Comparison of ENCODE assay signal across 11 cellular contexts in the genomic region with DNA sequence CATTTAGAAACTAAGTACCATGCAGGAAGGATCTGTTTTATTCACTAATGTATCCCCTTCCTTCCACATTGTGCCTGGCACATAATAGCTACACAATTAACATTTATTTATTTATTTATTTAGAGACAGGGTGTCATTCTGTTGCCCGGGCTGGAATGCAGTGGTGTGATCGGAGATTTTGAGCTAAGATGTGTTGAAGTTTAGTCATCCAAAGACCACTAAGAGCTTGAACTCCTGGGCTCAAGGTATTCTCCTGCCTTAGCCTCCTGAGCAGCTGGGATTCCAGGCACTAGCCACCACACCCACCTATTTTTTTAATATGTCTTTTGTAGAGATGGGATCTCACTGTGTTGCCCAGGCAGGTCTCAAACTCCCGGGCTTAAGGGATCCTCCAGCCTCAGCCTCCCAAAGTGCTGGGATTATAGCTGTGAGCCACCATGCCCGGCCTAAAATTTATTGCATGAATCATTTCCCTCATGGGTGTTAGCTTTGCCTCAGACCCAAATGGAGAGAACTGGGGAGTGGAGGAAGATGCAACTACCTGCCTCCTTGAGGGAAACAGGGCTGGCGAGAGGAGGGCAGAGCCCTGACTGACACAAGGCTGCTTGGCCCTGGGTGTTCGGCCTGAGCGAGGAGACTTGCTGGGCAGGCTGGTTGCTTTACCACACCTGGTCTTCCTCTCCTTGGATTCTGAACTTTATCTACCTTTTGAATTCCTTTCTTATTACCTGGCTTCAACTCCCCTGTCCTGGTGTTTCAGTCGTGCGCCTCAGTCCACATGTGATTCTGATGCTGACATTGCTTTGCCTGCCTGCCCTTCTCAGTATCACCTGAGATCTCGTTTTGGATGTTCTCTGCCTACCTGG. TPM values are rescaled to one million over a fixed set of nuclear protein-coding genes. Genes with fewer than 3 reads are reported as not detected.
DNase-seq lines count a peak whose midpoint lies in the region; TF ChIP-seq lines count a peak whose summit lies in the region.
"Had no signal": no experiment of that assay in that cellular context is flagged by ENCODE, and none has a peak within 500 bp of the region (broad histone marks: within the 10 kb centered on the region; RNA-seq: fewer than 3 reads in every experiment).

No MANE protein-coding gene starts in this region.

- DNase-seq in activated naive CD4-positive, alpha-beta T cell treated with anti-CD3 and anti-CD28 coated beads, Interleukin-2, amount 10 ng/mL, durations not matched to agents 7 days and 5 days = no peak
- no peak for DNase-seq in activated naive CD4-positive, alpha-beta T cell (lab: John Stamatoyannopoulos, UW)
- no peak for DNase-seq in activated T-helper 2 cell treated with anti-CD3 and anti-CD28 coated beads, Interferon-gamma antibody, Interleukin-2, Interleukin-4, amounts not matched to agents 10 μg/mL and 5 μg/mL and 100 μg/mL, durations not matched to agents 14 hours and 24 hours and 36 hours (ENCODE audit: low spot score)
- peak; percentile 90 for DNase-seq in kidney tubule cell (ENCODE audit: low spot score)
- DNase-seq in stomach = peak; percentile 24
- DNase-seq in T-helper 9 cell = no peak
- DNase-seq in DMS79 (lab: John Stamatoyannopoulos, UW) = no peak
- no peak for DNase-seq in NCI-H2107 treated with DMSO at 0.1 percent for 48 hours (lab: John Stamatoyannopoulos, UW; ENCODE audit: unreplicated experiment)
- DNase-seq: activated CD4-positive, alpha-beta T cell treated with anti-CD3 and anti-CD28 coated beads, Interleukin-2, amount 50 U/mL, for 4 hours; cerebellar nuclear complex; NCI-H1436 treated with DMSO at 0.1 percent for 48 hours had no signal

- peak overlapping the region in 3 of 5 donors; percentile 31 to 99 (median 98) for H3K27ac ChIP-seq in stomach

- H3K27ac Mint-ChIP-seq in activated naive CD4-positive, alpha-beta T cell treated with anti-CD3 and anti-CD28 coated beads, Interleukin-2, amount 10 ng/mL, durations not matched to agents 7 days and 5 days = no peak overlapping the region
- H3K27ac Mint-ChIP-seq in activated T-helper 2 cell treated with anti-CD3 and anti-CD28 coated beads, Interferon-gamma antibody, Interleukin-2, Interleukin-4, amounts not matched to agents 10 μg/mL and 5 μg/mL and 100 μg/mL, durations not matched to agents 14 hours and 24 hours and 36 hours = peak overlapping the region; percentile 97

- H3K27me3 Mint-ChIP-seq in activated naive CD4-positive, alpha-beta T cell treated with anti-CD3 and anti-CD28 coated beads, Interleukin-2, amount 10 ng/mL, durations not matched to agents 7 days and 5 days = peaks cover 4% of the 10 kb centered on the region
- no peaks in the 10 kb centered on the region for H3K27me3 Mint-ChIP-seq in activated T-helper 2 cell treated with anti-CD3 and anti-CD28 coated beads, Interferon-gamma antibody, Interleukin-2, Interleukin-4, amounts not matched to agents 10 μg/mL and 5 μg/mL and 100 μg/mL, durations not matched to agents 14 hours and 24 hours and 36 hours (ENCODE audit: low read depth)

- CTCF ChIA-PET in activated naive CD4-positive, alpha-beta T cell treated with anti-CD3 and anti-CD28 coated beads, Interleukin-2, amount 10 ng/mL, durations not matched to agents 7 days and 5 days (lab: Charles Lee) = interaction anchor here (1.7 to 6.0 kb wide), 2 partner anchors 14 to 432 kb away, joined by 7 to 33 read pairs; no protein-coding TSS in a partner anchor

- no peaks in the 10 kb centered on the region for H3K36me3 ChIP-seq in stomach

- TF ChIP-seq POLR2A in stomach (IDR thresholded peaks at IDR 0.05) = no peak

- H3K4me1 ChIP-seq in stomach = peaks cover 22 to 52% (median 28%) of the 10 kb centered on the region in 4 donors

- WGBS in stomach, 5 donors = 52 to 71% (median 68%) methylated on average over 10 of the region's 10 CpGs

- TF ChIP-seq CTCF in stomach (IDR thresholded peaks at IDR 0.05) = no peak

- H3K27me3 ChIP-seq in stomach = no peaks in the 10 kb centered on the region

- no peak for TF ChIP-seq EP300 in stomach (IDR thresholded peaks at IDR 0.05)

- H3K36me3 Mint-ChIP-seq in activated naive CD4-positive, alpha-beta T cell treated with anti-CD3 and anti-CD28 coated beads, Interleukin-2, amount 10 ng/mL, durations not matched to agents 7 days and 5 days = peaks cover 26% of the 10 kb centered on the region
- H3K36me3 Mint-ChIP-seq in activated T-helper 2 cell treated with anti-CD3 and anti-CD28 coated beads, Interferon-gamma antibody, Interleukin-2, Interleukin-4, amounts not matched to agents 10 μg/mL and 5 μg/mL and 100 μg/mL, durations not matched to agents 14 hours and 24 hours and 36 hours (ENCODE audit: low read depth) = peaks cover 36% of the 10 kb centered on the region

- H3K4me1 Mint-ChIP-seq in activated naive CD4-positive, alpha-beta T cell treated with anti-CD3 and anti-CD28 coated beads, Interleukin-2, amount 10 ng/mL, durations not matched to agents 7 days and 5 days = peaks cover 71% of the 10 kb centered on the region
- peaks cover 63% of the 10 kb centered on the region for H3K4me1 Mint-ChIP-seq in activated T-helper 2 cell treated with anti-CD3 and anti-CD28 coated beads, Interferon-gamma antibody, Interleukin-2, Interleukin-4, amounts not matched to agents 10 μg/mL and 5 μg/mL and 100 μg/mL, durations not matched to agents 14 hours and 24 hours and 36 hours (ENCODE audit: low read depth)

- no peaks in the 10 kb centered on the region for H3K9me3 Mint-ChIP-seq in activated naive CD4-positive, alpha-beta T cell treated with anti-CD3 and anti-CD28 coated beads, Interleukin-2, amount 10 ng/mL, durations not matched to agents 7 days and 5 days
- H3K9me3 Mint-ChIP-seq in activated T-helper 2 cell treated with anti-CD3 and anti-CD28 coated beads, Interferon-gamma antibody, Interleukin-2, Interleukin-4, amounts not matched to agents 10 μg/mL and 5 μg/mL and 100 μg/mL, durations not matched to agents 14 hours and 24 hours and 36 hours = no peaks in the 10 kb centered on the region

- no peak overlapping the region for H3K4me3 ChIP-seq in stomach

- no peaks in the 10 kb centered on the region for H3K9me3 ChIP-seq in stomach

- H3K4me3 Mint-ChIP-seq in activated naive CD4-positive, alpha-beta T cell treated with anti-CD3 and anti-CD28 coated beads, Interleukin-2, amount 10 ng/mL, durations not matched to agents 7 days and 5 days = peak overlapping the region; percentile 86
- peak overlapping the region; percentile 88 for H3K4me3 Mint-ChIP-seq in activated T-helper 2 cell treated with anti-CD3 and anti-CD28 coated beads, Interferon-gamma antibody, Interleukin-2, Interleukin-4, amounts not matched to agents 10 μg/mL and 5 μg/mL and 100 μg/mL, durations not matched to agents 14 hours and 24 hours and 36 hours (ENCODE audit: low read depth)

- intact Hi-C loops in activated T-helper 2 cell treated with anti-CD3 and anti-CD28 coated beads, Interferon-gamma antibody, Interleukin-2, Interleukin-4, amounts not matched to agents 10 μg/mL and 5 μg/mL and 100 μg/mL, durations not matched to agents 14 hours and 24 hours and 36 hours (cut with micrococcal nuclease) = loop anchor here (5.0 to 10.0 kb wide), 7 partner anchors 84 to 1184 kb away; partner anchors contain the start of genes EZR, SYNJ2, TAGAP and TMEM181
- intact Hi-C loops in stomach (cut with DNase I; ENCODE audit: low total_unique reads) = no loop called here

RNA-seq across cellular contexts. Expression of gene DYNLT1, which starts 1.7 kb away (rescaled TPM):
- total RNA-seq in activated T-helper 2 cell treated with anti-CD3 and anti-CD28 coated beads, Interferon-gamma antibody, Interleukin-2, Interleukin-4, amounts not matched to agents 10 μg/mL and 5 μg/mL and 100 μg/mL, durations not matched to agents 14 hours and 24 hours and 36 hours = 94.4 and 108 TPM in 2 replicates
- total RNA-seq in stomach = 100 to 1,000 TPM in 3 of 5 donors, 10 to 100 TPM in 1, 1 to 10 TPM in 1; 5.8 to 294 (median 102) TPM
- polyA plus RNA-seq in stomach = 100 to 1,000 TPM; 183 to 208 (median 196) TPM

RNA-seq across cellular contexts. Expression of gene SYTL3, which starts 3.6 kb away (rescaled TPM):
- total RNA-seq in activated T-helper 2 cell treated with anti-CD3 and anti-CD28 coated beads, Interferon-gamma antibody, Interleukin-2, Interleukin-4, amounts not matched to agents 10 μg/mL and 5 μg/mL and 100 μg/mL, durations not matched to agents 14 hours and 24 hours and 36 hours = 232 and 242 TPM in 2 replicates
- 10 to 100 TPM in 1 of 5 donors, 1 to 10 TPM in 4; 3.1 to 14.6 (median 8.1) TPM for total RNA-seq in stomach
- polyA plus RNA-seq in stomach = 1 to 10 TPM; 3.4 to 5.2 (median 3.9) TPM

Comparison
In these comparisons a context has a peak if more than half of its experiments do, and no peak if none do; other contexts are left out.
1. DNase-seq: peak in kidney tubule cell (single experiment) and stomach (single experiment); none in activated naive CD4-positive, alpha-beta T cell treated with anti-CD3 and anti-CD28 coated beads, Interleukin-2, amount 10 ng/mL, durations not matched to agents 7 days and 5 days (single experiment), activated naive CD4-positive, alpha-beta T cell (0 of 4), activated T-helper 2 cell treated with anti-CD3 and anti-CD28 coated beads, Interferon-gamma antibody, Interleukin-2, Interleukin-4, amounts not matched to agents 10 μg/mL and 5 μg/mL and 100 μg/mL, durations not matched to agents 14 hours and 24 hours and 36 hours (single experiment), T-helper 9 cell (single experiment), DMS79 (single experiment) and NCI-H2107 treated with DMSO at 0.1 percent for 48 hours (single experiment).
2. RNA of gene SYTL3, which starts 3.6 kb away (total RNA-seq): 232 to 242 TPM in activated T-helper 2 cell treated with anti-CD3 and anti-CD28 coated beads, Interferon-gamma antibody, Interleukin-2, Interleukin-4, amounts not matched to agents 10 μg/mL and 5 μg/mL and 100 μg/mL, durations not matched to agents 14 hours and 24 hours and 36 hours; 3.1 to 14.6 TPM in stomach; every median in the first group is over 10 times any median in the second.